ENCODE assay signal across 8 cellular contexts in genomic region chr4:152735302-152735917, GRCh38. TPM values are rescaled to one million over a fixed set of nuclear protein-coding genes. Genes with fewer than 3 reads are reported as not detected.
DNase-seq lines count a peak whose midpoint lies in the region; ATAC-seq and TF ChIP-seq lines count a peak whose summit lies in the region.

No MANE protein-coding gene starts in this region.

- peaks cover 4 to 8% of the 10 kb centered on the region in 2 donors for H3K27me3 Mint-ChIP-seq in effector memory CD8-positive, alpha-beta T cell
- no peaks in the 10 kb centered on the region for H3K27me3 Mint-ChIP-seq in neural crest cell (ENCODE audit: low read depth)

- no peak overlapping the region for H3K27ac Mint-ChIP-seq in effector memory CD8-positive, alpha-beta T cell
- no peak overlapping the region for H3K27ac Mint-ChIP-seq in neural crest cell (ENCODE audit: unreplicated experiment)

- peak; percentile 53 for ATAC-seq in GM18868 (IDR thresholded peaks at IDR 0.05; ENCODE audit: unreplicated experiment)
- ATAC-seq in effector memory CD8-positive, alpha-beta T cell (replicated peaks), result peak; percentile 56

- H3K36me3 Mint-ChIP-seq in effector memory CD8-positive, alpha-beta T cell (ENCODE audit: insufficient read depth), result no peaks in the 10 kb centered on the region
- H3K36me3 Mint-ChIP-seq in neural crest cell (ENCODE audit: low read depth), result no peaks in the 10 kb centered on the region

- H3K4me3 Mint-ChIP-seq in effector memory CD8-positive, alpha-beta T cell, result no peak overlapping the region
- H3K4me3 Mint-ChIP-seq in neural crest cell, result no peak overlapping the region

- TF ChIP-seq CTCF in neural crest cell (conservative IDR thresholded peaks at IDR 0.05), result peak; percentile 78

- peak; percentile 51 to 61 for DNase-seq in AML-193 (lab: John Stamatoyannopoulos, UW)
- peak; percentile 1 for DNase-seq in NCI-H748 treated with DMSO at 0.1 percent for 48 hours (lab: John Stamatoyannopoulos, UW)
- DNase-seq in effector memory CD8-positive, alpha-beta T cell, result no peak
- no peak for DNase-seq in neural crest cell (ENCODE audit: low read depth, low spot score)
- no peak for DNase-seq in activated CD8-positive, alpha-beta memory T cell treated with anti-CD3 and anti-CD28 coated beads, Interleukin-2, amount 50 U/mL, for 48 hours
- DNase-seq in stimulated activated naive CD4-positive, alpha-beta T cell treated with Interleukin-2 at 50 U/mL for 16 hours (lab: John Stamatoyannopoulos, UW), result no peak
- no peak for DNase-seq in amniotic stem cell (lab: John Stamatoyannopoulos, UW)

- H3K9me3 Mint-ChIP-seq in effector memory CD8-positive, alpha-beta T cell, result no peaks in the 10 kb centered on the region
- no peaks in the 10 kb centered on the region for H3K9me3 Mint-ChIP-seq in neural crest cell

- peaks cover 2 to 3% of the 10 kb centered on the region in 2 donors for H3K4me1 Mint-ChIP-seq in effector memory CD8-positive, alpha-beta T cell (ENCODE audit: low read depth in 2 of 2)
- peaks cover 13% of the 10 kb centered on the region for H3K4me1 Mint-ChIP-seq in neural crest cell

RNA-seq across cellular contexts. Expression of gene TIGD4, which starts 44.1 kb away (rescaled TPM):
- total RNA-seq in neural crest cell, result 3.8 and 3.9 TPM in 2 replicates

RNA-seq across cellular contexts. Expression of gene ARFIP1, which starts 44.3 kb away (rescaled TPM):
- total RNA-seq in neural crest cell, result 37.4 and 40.2 TPM in 2 replicates

RNA-seq across cellular contexts. Expression of gene TMEM154, which starts 55.6 kb away (rescaled TPM):
- 0.44 and 1.3 TPM in 2 replicates for total RNA-seq in neural crest cell

Comparison
In these comparisons a context has a peak if more than half of its experiments do, and no peak if none do; other contexts are left out.
1. DNase-seq: peak in AML-193 (2 of 2) and NCI-H748 treated with DMSO at 0.1 percent for 48 hours (single experiment); none in effector memory CD8-positive, alpha-beta T cell (0 of 3), neural crest cell (single experiment), activated CD8-positive, alpha-beta memory T cell treated with anti-CD3 and anti-CD28 coated beads, Interleukin-2, amount 50 U/mL, for 48 hours (single experiment), stimulated activated naive CD4-positive, alpha-beta T cell treated with Interleukin-2 at 50 U/mL for 16 hours (single experiment) and amniotic stem cell (single experiment).